ENCODE assay signal across 16 cellular contexts in the genomic region with DNA sequence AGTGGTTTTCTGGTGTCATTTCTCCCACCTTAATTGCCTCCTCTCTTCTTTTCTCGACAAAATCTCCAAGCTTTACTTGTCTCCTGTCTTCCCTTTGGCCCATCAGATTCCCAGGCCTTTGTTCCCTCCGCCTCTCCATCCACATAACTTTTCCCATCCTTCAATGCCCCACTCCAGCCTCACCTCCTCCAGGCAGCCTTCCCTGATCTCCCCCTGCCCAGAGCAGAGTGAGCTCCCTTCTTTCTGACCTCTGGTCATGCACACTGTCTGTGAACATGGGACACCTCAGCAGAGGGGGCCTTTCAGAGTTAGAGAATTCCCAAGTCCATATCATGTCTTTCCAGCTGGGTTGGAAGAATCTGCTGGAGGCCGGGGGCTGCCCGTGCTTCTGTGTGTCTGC. TPM values are rescaled to one million over a fixed set of nuclear protein-coding genes. Genes with fewer than 3 reads are reported as not detected.
DNase-seq lines count a peak whose midpoint lies in the region; FAIRE-seq and TF ChIP-seq lines count a peak whose summit lies in the region.
"Had no signal": no experiment of that assay in that cellular context is flagged by ENCODE, and none has a peak within 500 bp of the region (broad histone marks: within the 10 kb centered on the region; RNA-seq: fewer than 3 reads in every experiment).

No MANE protein-coding gene starts in this region.

- no peak for TF ChIP-seq POLR2A in endothelial cell of umbilical vein (IDR thresholded peaks at IDR 0.05; ENCODE audit: low read depth, low read length)

- dilution Hi-C loops in endothelial cell of umbilical vein (cut with MboI; ENCODE audit: extremely low pct_ligation_motif_present, low sequenced_read_pairs) = no loop called here

- TF ChIP-seq CTCF in KMS-11 (conservative IDR thresholded peaks at IDR 0.05; ENCODE audit: low read depth, low read length) = no peak
- TF ChIP-seq CTCF in endothelial cell of umbilical vein (IDR thresholded peaks at IDR 0.05; ENCODE audit: extremely low read depth in 1 of 2, insufficient read depth in 1 of 2, low read depth in 1 of 2, low read length in 2 of 2) = no peak

- DNase-seq in endothelial cell of umbilical vein (ENCODE audit: low read depth, low spot score) (no peak), ureter (ENCODE audit: low spot score) (no peak), SIG-M5 (lab: John Stamatoyannopoulos, UW) (no peak), NCI-H226 (no peak), NCI-H1417 treated with DMSO at 0.1 percent for 48 hours (lab: John Stamatoyannopoulos, UW) (no peak)
- DNase-seq: activated CD4-positive, alpha-beta T cell treated with anti-CD3 and anti-CD28 coated beads for 36 hours; activated naive CD4-positive, alpha-beta T cell treated with anti-CD3 and anti-CD28 coated beads, Interleukin-2, amount 10 ng/mL, durations not matched to agents 7 days and 5 days; activated T-cell treated with anti-CD3 and anti-CD28 coated beads, Interleukin-2, amount 50 U/mL, for 72 hours; cortex of kidney; DMS79; GOT3; MG63 had no signal

- peak overlapping the region; percentile 90 for H3K27ac ChIP-seq in BLaER1
- H3K27ac ChIP-seq in KMS-11 = peak overlapping the region; percentile 97
- H3K27ac ChIP-seq in endothelial cell of umbilical vein (ENCODE audit: insufficient read depth, low read depth, low read length) = peak overlapping the region; percentile 52
- H3K27ac ChIP-seq: HL-60 had no signal

- peaks cover 87% of the 10 kb centered on the region for H3K4me1 ChIP-seq in BLaER1
- H3K4me1 ChIP-seq in KMS-11 (ENCODE audit: low read depth, poor library complexity, severe bottlenecking) = peaks cover 70% of the 10 kb centered on the region
- H3K4me1 ChIP-seq in endothelial cell of umbilical vein (ENCODE audit: control insufficient read depth, extremely low read depth, insufficient read depth, low read length) = peaks cover 8% of the 10 kb centered on the region
- H3K4me1 ChIP-seq in skeletal muscle satellite cell (ENCODE audit: control insufficient read depth, insufficient read depth, low read length) = peaks cover 35% of the 10 kb centered on the region

- no peaks in the 10 kb centered on the region for H3K36me3 ChIP-seq in BLaER1
- no peaks in the 10 kb centered on the region for H3K36me3 ChIP-seq in KMS-11 (ENCODE audit: insufficient read depth)
- no peaks in the 10 kb centered on the region for H3K36me3 ChIP-seq in endothelial cell of umbilical vein (ENCODE audit: control insufficient read depth in 2 of 2, extremely low read depth in 1 of 2, insufficient read depth in 2 of 2, low read length in 2 of 2)
- no peaks in the 10 kb centered on the region for H3K36me3 ChIP-seq in skeletal muscle satellite cell (ENCODE audit: insufficient read depth, low read length)
- H3K36me3 ChIP-seq: MG63 had no signal

- H3K9me3 ChIP-seq in BLaER1 (peaks cover 17% of the 10 kb centered on the region), endothelial cell of umbilical vein (replicated peaks; ENCODE audit: control insufficient read depth, insufficient read depth, low read length) (no peaks in the 10 kb centered on the region), skeletal muscle satellite cell (replicated peaks; ENCODE audit: low read length) (no peaks in the 10 kb centered on the region)
- H3K9me3 ChIP-seq: MG63 had no signal

- intact Hi-C loops in endothelial cell of umbilical vein (cut with micrococcal nuclease) = no loop called here

- H3K4me3 ChIP-seq in BLaER1 (peak overlapping the region; percentile 6; the same call in 1 of the 2 replicates), KMS-11 (IDR thresholded peaks at IDR 0.05; ENCODE audit: insufficient read depth, low read depth, low read length) (no peak overlapping the region), endothelial cell of umbilical vein (replicated peaks in 1 of 3; ENCODE audit: insufficient read depth in 1 of 3, low read depth in 1 of 3, low read length in 3 of 3) (no peak overlapping the region), skeletal muscle satellite cell (ENCODE audit: low read length) (no peak overlapping the region)
- H3K4me3 ChIP-seq: MG63 had no signal

- no TSS peak for BruUV-seq in endothelial cell of umbilical vein (replicated peaks; lab: Mats Ljungman, UMichigan)

- peak overlapping the region; percentile 78 for H3K9ac ChIP-seq in BLaER1
- H3K9ac ChIP-seq in KMS-11 = peak overlapping the region; percentile 64
- H3K9ac ChIP-seq in endothelial cell of umbilical vein (replicated peaks; ENCODE audit: extremely low read depth, insufficient read depth, low read length) = no peak overlapping the region
- peak overlapping the region; percentile 20 for H3K9ac ChIP-seq in skeletal muscle satellite cell (ENCODE audit: low read depth, low read length)

- H3K9me1 ChIP-seq in endothelial cell of umbilical vein (replicated peaks; ENCODE audit: control insufficient read depth, extremely low read depth, insufficient read depth, low read length) = no peaks in the 10 kb centered on the region

- H4K20me1 ChIP-seq in BLaER1 (no peaks in the 10 kb centered on the region), KMS-11 (ENCODE audit: insufficient read depth) (no peaks in the 10 kb centered on the region), endothelial cell of umbilical vein (replicated peaks; ENCODE audit: control insufficient read depth, extremely low read depth, insufficient read depth, low read length) (no peaks in the 10 kb centered on the region)

- H3K27me3 ChIP-seq in BLaER1 (no peaks in the 10 kb centered on the region), KMS-11 (ENCODE audit: insufficient read depth, low read depth) (no peaks in the 10 kb centered on the region), endothelial cell of umbilical vein (ENCODE audit: control insufficient read depth in 2 of 2, insufficient read depth in 2 of 2, low read length in 2 of 2) (peaks cover 0 to 3% of the 10 kb centered on the region in 2 experiments), skeletal muscle satellite cell (ENCODE audit: control insufficient read depth, insufficient read depth, low read length) (no peaks in the 10 kb centered on the region)
- H3K27me3 ChIP-seq: MG63 had no signal

- FAIRE-seq in endothelial cell of umbilical vein (lab: Jason Lieb, UNC) = no peak

- POLR2A ChIA-PET in endothelial cell of umbilical vein (lab: Charles Lee) = no interaction called here

- CTCF ChIA-PET in endothelial cell of umbilical vein (lab: Charles Lee) = no interaction called here

- H2AFZ ChIP-seq in KMS-11 (ENCODE audit: low read depth) (peak overlapping the region; percentile 22; the same call in 1 of the 2 replicates), endothelial cell of umbilical vein (ENCODE audit: low read depth, low read length) (no peak overlapping the region)

- H3K4me2 ChIP-seq in BLaER1 = peak overlapping the region; percentile 81
- H3K4me2 ChIP-seq in KMS-11 = peak overlapping the region; percentile 92
- H3K4me2 ChIP-seq in endothelial cell of umbilical vein (ENCODE audit: insufficient read depth, low read length) = no peak overlapping the region
- H3K4me2 ChIP-seq in skeletal muscle satellite cell (ENCODE audit: low read length) = no peak overlapping the region

- H3K79me2 ChIP-seq in KMS-11 (ENCODE audit: insufficient read depth, low read depth) (no peaks in the 10 kb centered on the region), endothelial cell of umbilical vein (ENCODE audit: control insufficient read depth, insufficient read depth, low read length) (no peaks in the 10 kb centered on the region)

TF ChIP-seq in endothelial cell of umbilical vein, 7 proteins besides CTCF, POLR2A, EP300 and RAD21:
- TF ChIP-seq EZH2 (IDR thresholded peaks at IDR 0.05; ENCODE audit: borderline replicate concordance, low read depth, low read length, severe bottlenecking) = no peak
- no peak for TF ChIP-seq GATA2 (IDR thresholded peaks at IDR 0.05; ENCODE audit: insufficient read depth, insufficient read length, low read depth, low read length)
- no peak for TF ChIP-seq MYC (IDR thresholded peaks at IDR 0.05; ENCODE audit: low read depth, low read length)
TF ChIP-seq in endothelial cell of umbilical vein: peak in this region for 0.

RNA-seq across cellular contexts. Expression of gene SSUH2, which starts 14.6 kb away (rescaled TPM):
- total RNA-seq in endothelial cell of umbilical vein = 0.44 TPM in 1 of 2 replicates, not detected in the other
- polyA plus RNA-seq in endothelial cell of umbilical vein = not detected in 2 replicates
- polyA plus RNA-seq in endothelial cell of umbilical vein (2011; cell fraction: cytosol; rRNA removed) = not detected in 2 replicates
- polyA plus RNA-seq in endothelial cell of umbilical vein (2011; cell fraction: nucleus; rRNA removed) = 0.07 TPM in 1 of 2 replicates, not detected in the other
- not detected in 2 replicates for polyA plus RNA-seq in endothelial cell of umbilical vein (2012)
- not detected in 2 replicates for polyA minus RNA-seq in endothelial cell of umbilical vein
- polyA minus RNA-seq in endothelial cell of umbilical vein (2011; cell fraction: cytosol; rRNA and poly(A)+ RNA removed) = 0.92 TPM
- 0.38 TPM in 1 of 2 replicates, not detected in the other for polyA minus RNA-seq in endothelial cell of umbilical vein (2011; cell fraction: nucleus; rRNA and poly(A)+ RNA removed)
- not detected in 2 replicates for total RNA-seq in skeletal muscle satellite cell (2012; rRNA removed)
- total RNA-seq in ureter = 0.55 TPM

Comparison
In these comparisons a context has a peak if more than half of its experiments do, and no peak if none do; other contexts are left out.
1. H3K4me2 ChIP-seq: peak in BLaER1 (single experiment) and KMS-11 (single experiment); none in endothelial cell of umbilical vein (single experiment) and skeletal muscle satellite cell (single experiment).
2. Peak in every context shown above with its lines, with median percentiles within 50 percentile points of each other: H3K27ac ChIP-seq.